Comparison of ENCODE assay signal across 14 cellular contexts in genomic region chr16:5036228-5037156, GRCh38. TPM values are rescaled to one million over a fixed set of nuclear protein-coding genes. Genes with fewer than 3 reads are reported as not detected.
A peak's percentile ranks its signal among the peaks of the same experiment; 100 is the strongest.
DNase-seq lines count a peak whose midpoint lies in the region; ATAC-seq and TF ChIP-seq lines count a peak whose summit lies in the region.
"Had no signal": no experiment of that assay in that cellular context is flagged by ENCODE, and none has a peak within 500 bp of the region (broad histone marks: within the 10 kb centered on the region; RNA-seq: fewer than 3 reads in every experiment).

No MANE protein-coding gene starts in this region.

- peaks cover 68% of the 10 kb centered on the region for H3K27me3 Mint-ChIP-seq in Calu3 (ENCODE audit: unreplicated experiment)
- peaks cover 6% of the 10 kb centered on the region for H3K27me3 Mint-ChIP-seq in T-helper 17 cell

- H3K9me3 ChIP-seq in colonic mucosa (no peaks in the 10 kb centered on the region), T-helper 17 cell (ENCODE audit: control insufficient read depth, low read length, poor library complexity, severe bottlenecking) (no peaks in the 10 kb centered on the region)
- H3K9me3 ChIP-seq: right lobe of liver had no signal

- H3K4me3 Mint-ChIP-seq in Calu3 (ENCODE audit: low read depth, unreplicated experiment) (no peak overlapping the region), T-helper 17 cell (no peak overlapping the region)

- peak in 5 of 56 donors; percentile 9 to 19 (median 14) for TF ChIP-seq CTCF in dorsolateral prefrontal cortex (IDR thresholded peaks at IDR 0.05 in 54 of 56, conservative IDR thresholded peaks at IDR 0.05 in 2 of 56; ENCODE audit: low read depth in 1 of 56, partially characterized antibody in 56 of 56)
- no peak for TF ChIP-seq CTCF in Calu3 (IDR thresholded peaks at IDR 0.05; ENCODE audit: unreplicated experiment)
- no peak for TF ChIP-seq CTCF in colonic mucosa (IDR thresholded peaks at IDR 0.05)

- H3K4me1 Mint-ChIP-seq in Calu3 (ENCODE audit: low read depth, unreplicated experiment) (peaks cover 25% of the 10 kb centered on the region), T-helper 17 cell (peaks cover 16% of the 10 kb centered on the region)

- DNase-seq in G401 (ENCODE audit: low spot score) (peak; percentile 7), NCI-H69 (lab: John Stamatoyannopoulos, UW) (peak; percentile 41), dorsolateral prefrontal cortex (peak in 4 of 10 donors; percentile 66 to 72 (median 68)), middle frontal gyrus (ENCODE audit: extremely low spot score, low spot score) (peak; percentile 73), left lobe of liver (ENCODE audit: low spot score) (no peak), Calu3 (no peak), colonic mucosa (no peak), T-helper 17 cell (no peak)
- DNase-seq: activated CD4-positive, alpha-beta T cell treated with anti-CD3 and anti-CD28 coated beads for 1 hour; foreskin fibroblast; naive B cell; stimulated activated naive CD8-positive, alpha-beta T cell treated with anti-CD3 and anti-CD28 coated beads, Interleukin-15, Interleukin-2, amounts not matched to agents 100 U/mL and 50 U/mL, for 24 hours had no signal

- in situ Hi-C loops in G401 (cut with HindIII; ENCODE audit: low sequenced_read_pairs) = no loop called here

- no peak overlapping the region for H3K9ac ChIP-seq in colonic mucosa (ENCODE audit: low read depth in 2 of 2, low read length in 2 of 2)

- H3K4me3 ChIP-seq in dorsolateral prefrontal cortex = no peak overlapping the region
- H3K4me3 ChIP-seq in colonic mucosa = no peak overlapping the region
- H3K4me3 ChIP-seq: right lobe of liver had no signal

- no peaks in the 10 kb centered on the region for H3K36me3 ChIP-seq in colonic mucosa
- H3K36me3 ChIP-seq: right lobe of liver had no signal

- H3K36me3 Mint-ChIP-seq in Calu3 (ENCODE audit: insufficient read depth, unreplicated experiment) (peaks cover 21% of the 10 kb centered on the region), T-helper 17 cell (ENCODE audit: low read depth) (no peaks in the 10 kb centered on the region)
- H3K36me3 Mint-ChIP-seq: naive B cell had no signal

- intact Hi-C loops in dorsolateral prefrontal cortex (cut with DNase I) = loop anchor here (10.0 kb wide), 2 partner anchors 192 to 342 kb away; partner anchors contain the start of genes GLYR1 (in 1 of the 2), NUDT16L1 (in 1 of the 2) and UBN1 (in 1 of the 2)
- intact Hi-C loops in Calu3 (cut with micrococcal nuclease; ENCODE audit: unreplicated experiment) = no loop called here
- intact Hi-C loops in colonic mucosa (cut with DNase I) = no loop called here

- H3K27ac ChIP-seq in dorsolateral prefrontal cortex (peak overlapping the region in 57 of 59 donors; percentile 26 to 90 (median 77)), colonic mucosa (no peak overlapping the region)
- H3K27ac ChIP-seq: right lobe of liver had no signal

- H3K4me1 ChIP-seq in colonic mucosa = peaks cover 7% of the 10 kb centered on the region

- CTCF ChIA-PET in Calu3 (lab: Charles Lee) = interaction anchor here (0.6 kb wide), 1 partner anchor 406 kb away, joined by 4 read pairs; no protein-coding TSS in a partner anchor

- no peaks in the 10 kb centered on the region for H3K9me3 Mint-ChIP-seq in Calu3 (ENCODE audit: low read depth, unreplicated experiment)
- H3K9me3 Mint-ChIP-seq: naive B cell had no signal

- no TSS peak for BruUV-seq in Calu3 (replicated peaks; lab: Mats Ljungman, UMichigan)

- H3K27ac Mint-ChIP-seq in Calu3 (ENCODE audit: unreplicated experiment) (no peak overlapping the region), T-helper 17 cell (no peak overlapping the region)
- H3K27ac Mint-ChIP-seq: naive B cell had no signal

- H3K27me3 ChIP-seq in dorsolateral prefrontal cortex (no peaks in the 10 kb centered on the region), colonic mucosa (no peaks in the 10 kb centered on the region)
- H3K27me3 ChIP-seq: right lobe of liver had no signal

- ATAC-seq in left lobe of liver = no peak
- no peak for ATAC-seq in T-helper 17 cell
- ATAC-seq: right lobe of liver; stimulated activated naive CD8-positive, alpha-beta T cell treated with anti-CD3 and anti-CD28 coated beads, Interleukin-15, Interleukin-2, amounts not matched to agents 100 U/mL and 50 U/mL, for 24 hours had no signal

RNA-seq across cellular contexts. Expression of gene NAGPA, which starts 2.8 kb away (rescaled TPM):
- total RNA-seq in G401 (2014; rRNA removed; shearing (Covaris generic)) = 23.1 and 31.6 TPM in 2 replicates
- total RNA-seq in dorsolateral prefrontal cortex = 10 to 100 TPM; 29.1 to 81.0 (median 49.0) TPM
- 7.1 TPM for total RNA-seq in left lobe of liver
- 15.8 and 16.1 TPM in 2 replicates for total RNA-seq in Calu3 (2022)
- 10 to 100 TPM; 18.6 to 20.6 TPM for total RNA-seq in colonic mucosa
- 10 to 100 TPM; 25.8 to 36.1 TPM for total RNA-seq in T-helper 17 cell

RNA-seq across cellular contexts. Expression of gene C16orf89, which starts 29.3 kb away (rescaled TPM):
- total RNA-seq in G401 (2014; rRNA removed; shearing (Covaris generic)) = not detected in 2 replicates
- total RNA-seq in dorsolateral prefrontal cortex (10 to 100 TPM in 116 of 120 experiments, 1 to 10 TPM in 4; 7.8 to 64.9 (median 22.1) TPM), left lobe of liver (not detected), Calu3 (2022) (not detected in 2 replicates), colonic mucosa (1 to 10 TPM; 1.6 to 3.6 TPM), T-helper 17 cell (not detected)
- total RNA-seq: LHCN-M2, right lobe of liver had no signal

RNA-seq across cellular contexts. Expression of gene ALG1, which starts 35.2 kb away (rescaled TPM):
- 24.4 and 42.0 TPM in 2 replicates for total RNA-seq in G401 (2014; rRNA removed; shearing (Covaris generic))
- 10 to 100 TPM; 14.4 to 28.9 (median 21.0) TPM for total RNA-seq in dorsolateral prefrontal cortex
- total RNA-seq in left lobe of liver = 14.9 TPM
- total RNA-seq in Calu3 (2022) = 38.3 and 41.6 TPM in 2 replicates
- 10 to 100 TPM; 27.7 to 51.3 TPM for total RNA-seq in colonic mucosa
- 10 to 100 TPM; 10.0 to 10.3 TPM for total RNA-seq in T-helper 17 cell

Comparison
In these comparisons a context has a peak if more than half of its experiments do, and no peak if none do; other contexts are left out.
1. DNase-seq: peak in G401 (single experiment), NCI-H69 (single experiment) and middle frontal gyrus (single experiment); none in left lobe of liver (single experiment), Calu3 (single experiment), colonic mucosa (single experiment) and T-helper 17 cell (0 of 3).
2. intact Hi-C loops: an anchor here in dorsolateral prefrontal cortex (10.0 kb wide); none called in Calu3 and colonic mucosa.